ENCODE assay signal across 9 cellular contexts in genomic region chr10:29239569-29240472, GRCh38. TPM values are rescaled to one million over a fixed set of nuclear protein-coding genes. Genes with fewer than 3 reads are reported as not detected.
DNase-seq lines count a peak whose midpoint lies in the region; ATAC-seq, FAIRE-seq and TF ChIP-seq lines count a peak whose summit lies in the region.
"Had no signal": no experiment of that assay in that cellular context is flagged by ENCODE, and none has a peak within 500 bp of the region (broad histone marks: within the 10 kb centered on the region; RNA-seq: fewer than 3 reads in every experiment).

No MANE protein-coding gene starts in this region.

- H3K4me2 ChIP-seq in Karpas-422 (ENCODE audit: low read depth, low read length, poor library complexity, severe bottlenecking): no peak overlapping the region
- H3K4me2 ChIP-seq in GM12878 (ENCODE audit: control insufficient read depth, insufficient read depth): no peak overlapping the region

- intact Hi-C loops in GM12878 (cut with micrococcal nuclease; ENCODE audit: unreplicated experiment): loop anchor here (1.0 kb wide), 2 partner anchors 64 to 152 kb away; no protein-coding TSS in a partner anchor
- intact Hi-C loops in mucosa of descending colon (cut with DNase I, micrococcal nuclease): no loop called here

- H4K20me1 ChIP-seq in Karpas-422 (ENCODE audit: insufficient read depth, low read depth, low read length) (no peaks in the 10 kb centered on the region), GM12878 (ENCODE audit: control insufficient read depth, insufficient read depth) (no peaks in the 10 kb centered on the region)

- CTCF ChIA-PET in GM12878 (lab: Yijun Ruan, JAX): interaction anchor here (0.9 to 2.1 kb wide), 6 partner anchors 10 to 169 kb away, joined by 3 to 14 read pairs (median 4); no protein-coding TSS in a partner anchor

- BruUV-seq in GM12878 (replicated peaks; lab: Mats Ljungman, UMichigan): no TSS peak

- no peak overlapping the region for H3K9ac ChIP-seq in Karpas-422 (ENCODE audit: low read length)
- no peak overlapping the region for H3K9ac ChIP-seq in GM12878 (ENCODE audit: control insufficient read depth, insufficient read depth, low read length)

- H2AFZ ChIP-seq in Karpas-422 (ENCODE audit: low read length) (no peak overlapping the region), GM12878 (ENCODE audit: control insufficient read depth, low read depth, low read length) (no peak overlapping the region)

- peak; percentile 85 for TF ChIP-seq CTCF in GM12864 (IDR thresholded peaks at IDR 0.05; ENCODE audit: low read depth, low read length, missing control alignments)
- peak; percentile 65 to 70 (median 69) for TF ChIP-seq CTCF in GM12878 (IDR thresholded peaks at IDR 0.05 in 2 of 3, conservative IDR thresholded peaks at IDR 0.05 in 1 of 3; ENCODE audit: control insufficient read depth in 2 of 3, extremely low read depth in 1 of 3, insufficient read depth in 1 of 3, low read depth in 3 of 3, low read length in 3 of 3)
- TF ChIP-seq CTCF in mucosa of descending colon (IDR thresholded peaks at IDR 0.05): no peak

- H3K79me2 ChIP-seq in Karpas-422 (ENCODE audit: low read length): no peaks in the 10 kb centered on the region
- H3K79me2 ChIP-seq in GM12878 (ENCODE audit: control insufficient read depth, insufficient read depth, low read length): no peaks in the 10 kb centered on the region

- no peaks in the 10 kb centered on the region for H3K9me2 ChIP-seq in Karpas-422 (replicated peaks; ENCODE audit: insufficient read depth, low read length)

- H3K9me3 ChIP-seq in Karpas-422 (ENCODE audit: low read length) (no peaks in the 10 kb centered on the region), GM12878 (replicated peaks; ENCODE audit: control insufficient read depth, insufficient read depth, low read length) (no peaks in the 10 kb centered on the region), mucosa of descending colon (no peaks in the 10 kb centered on the region)

- POLR2A ChIA-PET in GM12878 (lab: Charles Lee): no interaction called here

- H3K27ac ChIP-seq in Karpas-422 (ENCODE audit: low read length) (no peak overlapping the region), GM12878 (ENCODE audit: control insufficient read depth, insufficient read depth) (no peak overlapping the region)

- no peak for TF ChIP-seq POLR2A in GM12878 (IDR thresholded peaks at IDR 0.05; ENCODE audit: low read depth, low read length)

- no peak for TF ChIP-seq EP300 in GM12878 (IDR thresholded peaks at IDR 0.05; ENCODE audit: borderline replicate concordance in 1 of 2, control insufficient read depth in 1 of 2, low read depth in 2 of 2, low read length in 2 of 2)

- H3K36me3 ChIP-seq in Karpas-422 (ENCODE audit: insufficient read depth, low read length) (no peaks in the 10 kb centered on the region), GM12878 (ENCODE audit: control insufficient read depth in 2 of 2, insufficient read depth in 2 of 2, low read length in 1 of 2) (no peaks in the 10 kb centered on the region), mucosa of descending colon (ENCODE audit: low read depth) (no peaks in the 10 kb centered on the region)

- WGBS in GM12878 (ENCODE audit: insufficient coverage, insufficient replicate concordance, low lambda C conversion rate, missing lambda C conversion rate): 18% methylated on average over 15 of the region's 15 CpGs

- peak; percentile 41 for FAIRE-seq in GM12878 (lab: Jason Lieb, UNC)

- SMC1A ChIA-PET in GM12878 (lab: Charles Lee; ENCODE audit: uncharacterized antibody, unreplicated experiment): interaction anchor here (0.6 to 1.4 kb wide), 4 partner anchors 55 to 65 kb away, joined by 3 to 5 read pairs (median 4); no protein-coding TSS in a partner anchor

- in situ Hi-C loops in GM12878 (cut with MboI): no loop called here

- no peaks in the 10 kb centered on the region for H3K27me3 ChIP-seq in Karpas-422 (ENCODE audit: low read length)
- H3K27me3 ChIP-seq in GM12878 (replicated peaks in 1 of 2; ENCODE audit: control insufficient read depth in 2 of 2, insufficient read depth in 2 of 2, low read length in 1 of 2): no peaks in the 10 kb centered on the region

- ATAC-seq in GM12878 (peak; percentile 78), mucosa of descending colon (peak; percentile 37), HG03354 (IDR thresholded peaks at IDR 0.05; ENCODE audit: poor library complexity, severe bottlenecking, unreplicated experiment) (no peak), HG03439 (IDR thresholded peaks at IDR 0.05; ENCODE audit: unreplicated experiment) (no peak), GM19397 (IDR thresholded peaks at IDR 0.05; ENCODE audit: unreplicated experiment) (no peak), HG03565 (IDR thresholded peaks at IDR 0.05; ENCODE audit: unreplicated experiment) (no peak)

- DNase-seq in GM12864 (ENCODE audit: low read depth): no peak
- DNase-seq in Karpas-422: peak; percentile 51
- DNase-seq in GM12878 (ENCODE audit: low read depth, low spot score): no peak
- DNase-seq in mucosa of descending colon: no peak

- RAD21 ChIA-PET in GM12878 (lab: Charles Lee; ENCODE audit: unreplicated experiment): interaction anchor here (1.2 kb wide), 1 partner anchor 64 kb away, joined by 6 read pairs; no protein-coding TSS in a partner anchor

- TF ChIP-seq RAD21 in GM12878 (IDR thresholded peaks at IDR 0.05; ENCODE audit: insufficient read depth, low read depth, low read length): peak; percentile 64

- no peak overlapping the region for H3K4me3 ChIP-seq in GM12864 (ENCODE audit: low read depth, low read length)
- H3K4me3 ChIP-seq in Karpas-422 (ENCODE audit: low read length): no peak overlapping the region
- H3K4me3 ChIP-seq in GM12878: no peak overlapping the region
- H3K4me3 ChIP-seq in mucosa of descending colon: no peak overlapping the region

- H3K4me1 ChIP-seq in Karpas-422 (ENCODE audit: low read length) (no peaks in the 10 kb centered on the region), GM12878 (ENCODE audit: control insufficient read depth, insufficient read depth, low read length) (no peaks in the 10 kb centered on the region), mucosa of descending colon (ENCODE audit: low read depth) (no peaks in the 10 kb centered on the region)

TF ChIP-seq in GM12878, 131 proteins besides CTCF, POLR2A, EP300 and RAD21:
- peak; percentile 74 for TF ChIP-seq SMC3 (IDR thresholded peaks at IDR 0.05; ENCODE audit: borderline replicate concordance, low read length)
- peak; percentile 56; the same call in 1 of the 2 replicates for TF ChIP-seq YY1 (IDR thresholded peaks at IDR 0.05; ENCODE audit: low read depth, low read length)
- TF ChIP-seq PAX5 (IDR thresholded peaks at IDR 0.05; ENCODE audit: borderline replicate concordance, low read depth, low read length): no peak
- no peak for TF ChIP-seq NBN (IDR thresholded peaks at IDR 0.05)
- TF ChIP-seq ETV6 (conservative IDR thresholded peaks at IDR 0.05 in 1 of 2, IDR thresholded peaks at IDR 0.05 in 1 of 2; ENCODE audit: borderline replicate concordance in 1 of 2, low read depth in 1 of 2): no peak
- TF ChIP-seq ZNF384 (IDR thresholded peaks at IDR 0.05; ENCODE audit: borderline replicate concordance, low read depth, low read length): no peak
- peak; percentile 77; the same call in 1 of the 2 replicates for TF ChIP-seq SMARCA5 (IDR thresholded peaks at IDR 0.05)

RNA-seq across cellular contexts. Expression of gene LYZL1, which starts 49.0 kb away (rescaled TPM):
- not detected in 2 replicates for total RNA-seq in Karpas-422 (2014; rRNA removed; shearing (Covaris generic); ENCODE audit: low replicate concordance)
- not detected in 2 replicates for total RNA-seq in GM12878 (2013; cell fraction: nucleolus; rRNA removed)
- total RNA-seq in GM12878 (2014; rRNA removed): not detected in 2 replicates
- not detected in 2 replicates for total RNA-seq in GM12878 (2014; rRNA removed; fragmentation: Illumina TruSeq; extraction: Trizol)
- total RNA-seq in GM12878 (2021): not detected in 2 replicates
- not detected for polyA plus RNA-seq in GM12878 (2011; ENCODE audit: low read depth)
- not detected in 2 replicates for polyA plus RNA-seq in GM12878 (2011; rRNA removed)
- not detected in 2 replicates for polyA plus RNA-seq in GM12878 (2011; cell fraction: cytosol; rRNA removed)
- polyA plus RNA-seq in GM12878 (2011; cell fraction: nucleus; rRNA removed): not detected in 2 replicates
- not detected in 2 replicates for polyA plus RNA-seq in GM12878 (2012)
- polyA plus RNA-seq in GM12878 (2014; fragmentation: Illumina TruSeq; extraction: Trizol): not detected in 2 replicates
- polyA plus RNA-seq in GM12878 (2014; fragmentation: Nextera tagmentation; extraction: Ambion mirVana): not detected
- not detected in 2 replicates for polyA plus RNA-seq in GM12878 (2014; rRNA removed)
- polyA plus RNA-seq in GM12878 (2016; fragmentation: Nextera tagmentation; extraction: Ambion mirVana): not detected
- not detected in 2 replicates for polyA minus RNA-seq in GM12878 (2011; rRNA and poly(A)+ RNA removed)
- polyA minus RNA-seq in GM12878 (2011; cell fraction: cytosol; rRNA and poly(A)+ RNA removed): not detected in 2 replicates
- not detected in 2 replicates for polyA minus RNA-seq in GM12878 (2011; cell fraction: nucleus; rRNA and poly(A)+ RNA removed)
- total RNA-seq in mucosa of descending colon: not detected
- total RNA-seq: mononuclear cell had no signal

Comparison
In these comparisons a context has a peak if more than half of its experiments do, and no peak if none do; other contexts are left out.
1. ATAC-seq: peak in GM12878 (single experiment) and mucosa of descending colon (single experiment); none in HG03354 (single experiment), HG03439 (single experiment), GM19397 (single experiment) and HG03565 (single experiment).